ENCODE assay signal across 17 cellular contexts in genomic region chr2:70403267-70404053, GRCh38.
A peak's percentile ranks its signal among the peaks of the same experiment; 100 is the strongest.
DNase-seq lines count a peak whose midpoint lies in the region; ATAC-seq and TF ChIP-seq lines count a peak whose summit lies in the region.
"Had no signal": no experiment of that assay in that cellular context is flagged by ENCODE, and none has a peak within 500 bp of the region (broad histone marks: within the 10 kb centered on the region; RNA-seq: fewer than 3 reads in every experiment).

No MANE protein-coding gene starts in this region.

- H3K79me2 ChIP-seq in PC-3 (ENCODE audit: low read length): no peaks in the 10 kb centered on the region
- no peaks in the 10 kb centered on the region for H3K79me2 ChIP-seq in mesendoderm (ENCODE audit: control insufficient read depth, insufficient read depth, low read length)

- POLR2A ChIA-PET in PC-3 (lab: Charles Lee; ENCODE audit: unreplicated experiment): no interaction called here

- no peak overlapping the region for H2BK5ac ChIP-seq in mesendoderm (ENCODE audit: low read length)

- H3K27ac Mint-ChIP-seq in activated naive CD4-positive, alpha-beta T cell treated with anti-CD3 and anti-CD28 coated beads for 36 hours: no peak overlapping the region
- H3K27ac Mint-ChIP-seq: activated B cell treated with CpG ODN at 0.5 μM for 24 hours; activated CD8-positive, alpha-beta memory T cell treated with anti-CD3 and anti-CD28 coated beads, Interleukin-2, amount 10 ng/mL, durations not matched to agents 7 days and 5 days; IgD-negative memory B cell; nephron had no signal

- H3K9me3 Mint-ChIP-seq in activated naive CD4-positive, alpha-beta T cell treated with anti-CD3 and anti-CD28 coated beads for 36 hours: no peaks in the 10 kb centered on the region
- H3K9me3 Mint-ChIP-seq: activated B cell treated with CpG ODN at 0.5 μM for 24 hours had no signal

- H3K4me2 ChIP-seq in PC-3 (ENCODE audit: low read length) (no peak overlapping the region), mesendoderm (ENCODE audit: low read length) (no peak overlapping the region)

- no peak overlapping the region for H3K56ac ChIP-seq in mesendoderm (ENCODE audit: low read length)

- H3K79me1 ChIP-seq in mesendoderm (ENCODE audit: low read length): no peaks in the 10 kb centered on the region

- no peaks in the 10 kb centered on the region for H3F3A ChIP-seq in PC-3 (ENCODE audit: low read length, unreplicated experiment)

- ATAC-seq in PC-3 (no peak), GM19351 (IDR thresholded peaks at IDR 0.05; ENCODE audit: unreplicated experiment) (no peak)
- ATAC-seq: activated CD8-positive, alpha-beta memory T cell treated with anti-CD3 and anti-CD28 coated beads, Interleukin-2, amount 10 ng/mL, durations not matched to agents 7 days and 5 days had no signal

- CTCF ChIA-PET in PC-3 (lab: Charles Lee): no interaction called here
- CTCF ChIA-PET in activated naive CD4-positive, alpha-beta T cell treated with anti-CD3 and anti-CD28 coated beads for 36 hours (lab: Charles Lee): interaction anchor here (0.6 to 0.8 kb wide), 2 partner anchors 9 to 73 kb away, joined by 3 read pairs; no protein-coding TSS in a partner anchor

- intact Hi-C loops in PC-3 (cut with micrococcal nuclease): no loop called here
- intact Hi-C loops in activated naive CD4-positive, alpha-beta T cell treated with anti-CD3 and anti-CD28 coated beads for 36 hours (cut with micrococcal nuclease): no loop called here

- H2BK120ac ChIP-seq in mesendoderm (ENCODE audit: low read depth, low read length): no peak overlapping the region

- H3K4me3 ChIP-seq in PC-3 (ENCODE audit: low read length) (no peak overlapping the region), mesendoderm (ENCODE audit: low read length) (no peak overlapping the region)
- H3K4me3 ChIP-seq: thoracic aorta had no signal

- H3K4me1 Mint-ChIP-seq in activated naive CD4-positive, alpha-beta T cell treated with anti-CD3 and anti-CD28 coated beads for 36 hours (ENCODE audit: low read depth): no peaks in the 10 kb centered on the region
- H3K4me1 Mint-ChIP-seq: activated B cell treated with CpG ODN at 0.5 μM for 24 hours; activated CD8-positive, alpha-beta memory T cell treated with anti-CD3 and anti-CD28 coated beads, Interleukin-2, amount 10 ng/mL, durations not matched to agents 7 days and 5 days; IgD-negative memory B cell; nephron had no signal

- H3K18ac ChIP-seq in mesendoderm (ENCODE audit: low read length): no peak overlapping the region

- no peaks in the 10 kb centered on the region for H3K9me3 ChIP-seq in PC-3 (ENCODE audit: low read length)
- H3K9me3 ChIP-seq: thoracic aorta had no signal

- H3K4me1 ChIP-seq in PC-3 (ENCODE audit: insufficient read depth, low read length) (peaks cover 10% of the 10 kb centered on the region; the same call in 1 of the 2 replicates), mesendoderm (ENCODE audit: control insufficient read depth, low read depth, low read length) (no peaks in the 10 kb centered on the region)

- H3K4ac ChIP-seq in mesendoderm (ENCODE audit: low read depth, low read length): no peak overlapping the region

- no peaks in the 10 kb centered on the region for H3K27me3 Mint-ChIP-seq in activated naive CD4-positive, alpha-beta T cell treated with anti-CD3 and anti-CD28 coated beads for 36 hours (ENCODE audit: low read depth)

- peak overlapping the region; percentile 68 for H2AFZ ChIP-seq in PC-3 (ENCODE audit: low read length)

- H2AK5ac ChIP-seq in mesendoderm (ENCODE audit: low read length): no peak overlapping the region

- H3K36me3 Mint-ChIP-seq in activated naive CD4-positive, alpha-beta T cell treated with anti-CD3 and anti-CD28 coated beads for 36 hours (ENCODE audit: low read depth): no peaks in the 10 kb centered on the region
- H3K36me3 Mint-ChIP-seq: activated CD8-positive, alpha-beta memory T cell treated with anti-CD3 and anti-CD28 coated beads, Interleukin-2, amount 10 ng/mL, durations not matched to agents 7 days and 5 days; IgD-negative memory B cell had no signal

- no peak for TF ChIP-seq CTCF in PC-3 (conservative IDR thresholded peaks at IDR 0.05; ENCODE audit: low read depth, low read length)

- no peak overlapping the region for H2BK15ac ChIP-seq in mesendoderm (replicated peaks; ENCODE audit: low read depth)

- H3K4me3 Mint-ChIP-seq in activated naive CD4-positive, alpha-beta T cell treated with anti-CD3 and anti-CD28 coated beads for 36 hours: no peak overlapping the region
- H3K4me3 Mint-ChIP-seq: activated B cell treated with CpG ODN at 0.5 μM for 24 hours; activated CD8-positive, alpha-beta memory T cell treated with anti-CD3 and anti-CD28 coated beads, Interleukin-2, amount 10 ng/mL, durations not matched to agents 7 days and 5 days; IgD-negative memory B cell; nephron had no signal

- no peaks in the 10 kb centered on the region for H3K9me2 ChIP-seq in PC-3 (replicated peaks; ENCODE audit: low read length)

- no peaks in the 10 kb centered on the region for H4K20me1 ChIP-seq in PC-3 (ENCODE audit: low read length)

- no peak overlapping the region for H4K8ac ChIP-seq in mesendoderm (ENCODE audit: low read depth, low read length)

- BruUV-seq in PC-3 (replicated peaks; lab: Mats Ljungman, UMichigan): no TSS peak

- WGBS in mesendoderm (ENCODE audit: extremely low coverage, insufficient coverage, low lambda C conversion rate): no CpG with 5 or more reads among the region's 8 CpGs

- H3K27ac ChIP-seq in PC-3 (ENCODE audit: low read length) (no peak overlapping the region), mesendoderm (ENCODE audit: low read depth, low read length) (no peak overlapping the region)
- H3K27ac ChIP-seq: thoracic aorta had no signal

- DNase-seq in DMS79 treated with DMSO at 0.1 percent for 48 hours (lab: John Stamatoyannopoulos, UW): peak; percentile 98
- peak; percentile 22 for DNase-seq in NCI-H1105 (lab: John Stamatoyannopoulos, UW)
- DNase-seq in PC-3: no peak
- DNase-seq in mesendoderm: peak; percentile 25
- DNase-seq in activated naive CD4-positive, alpha-beta T cell treated with anti-CD3 and anti-CD28 coated beads for 36 hours: no peak
- DNase-seq in middle frontal gyrus (ENCODE audit: extremely low spot score, low spot score): no peak
- DNase-seq: activated B cell treated with CpG ODN at 0.5 μM for 24 hours; activated CD8-positive, alpha-beta memory T cell treated with anti-CD3 and anti-CD28 coated beads, Interleukin-2, amount 10 ng/mL, durations not matched to agents 7 days and 5 days; activated gamma-delta T cell treated with Interleukin-2 at 50 U/mL for 16 hours; C1 segment of cervical spinal cord; NCI-H1694; retina; stimulated activated CD4-positive, alpha-beta T cell treated with anti-CD3 and anti-CD28 coated beads, Interleukin-1b, Interleukin-23, amount 100 ng/mL, for 48 hours had no signal

- H3K9ac ChIP-seq in PC-3 (ENCODE audit: low read length): no peak overlapping the region; the same call in 1 of the 2 replicates
- H3K9ac ChIP-seq in mesendoderm (ENCODE audit: low read length): no peak overlapping the region

- no peaks in the 10 kb centered on the region for H3K36me3 ChIP-seq in PC-3 (ENCODE audit: low read depth, low read length)
- H3K36me3 ChIP-seq in mesendoderm (ENCODE audit: control insufficient read depth, insufficient read depth, low read length): no peaks in the 10 kb centered on the region
- H3K36me3 ChIP-seq: thoracic aorta had no signal

- no peak overlapping the region for H3K23ac ChIP-seq in mesendoderm (ENCODE audit: low read length)

- H3K27me3 ChIP-seq in PC-3 (ENCODE audit: low read length): no peaks in the 10 kb centered on the region
- H3K27me3 ChIP-seq in mesendoderm (ENCODE audit: insufficient read depth, low read length, poor library complexity): no peaks in the 10 kb centered on the region

- H4K5ac ChIP-seq in mesendoderm (ENCODE audit: low read length): no peak overlapping the region

Comparison
In these comparisons a context has a peak if more than half of its experiments do, and no peak if none do; other contexts are left out.
1. DNase-seq: peak in DMS79 treated with DMSO at 0.1 percent for 48 hours (single experiment), NCI-H1105 (single experiment) and mesendoderm (single experiment); none in PC-3 (single experiment), activated naive CD4-positive, alpha-beta T cell treated with anti-CD3 and anti-CD28 coated beads for 36 hours (single experiment) and middle frontal gyrus (single experiment).